8 cellular contexts compared by ENCODE assay signal in the genomic region with DNA sequence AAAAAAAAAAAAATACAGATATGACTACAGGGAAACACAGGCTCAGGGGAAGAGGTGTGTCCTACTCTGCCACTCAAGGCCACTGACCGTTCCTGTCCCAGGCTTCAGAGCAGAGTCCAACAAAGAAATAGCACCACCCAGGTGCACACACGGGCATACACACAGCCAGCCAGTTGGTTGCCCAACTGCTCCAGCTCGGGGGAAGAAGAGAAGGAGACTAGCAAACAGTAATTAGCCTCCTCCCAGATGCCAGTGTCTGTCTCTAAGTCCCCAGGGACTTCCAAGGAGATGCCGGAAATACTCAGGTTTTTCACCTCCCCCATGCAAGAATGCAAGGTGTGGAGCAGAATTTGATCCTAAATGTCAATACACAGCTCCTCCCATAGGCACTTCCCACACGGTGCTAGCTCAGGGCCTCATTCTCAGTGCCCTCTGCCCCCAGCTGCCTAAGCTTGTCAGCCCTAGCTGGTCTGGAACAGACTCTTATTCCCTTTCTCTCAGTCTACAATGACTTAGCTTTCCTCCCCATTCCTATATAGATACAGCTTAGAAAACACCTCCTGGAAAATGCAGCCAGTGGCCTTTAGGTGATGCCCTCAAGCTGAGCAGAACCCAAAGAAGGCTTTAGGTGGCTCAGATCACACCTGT. TPM values are rescaled to one million over a fixed set of nuclear protein-coding genes. Genes with fewer than 3 reads are reported as not detected.
DNase-seq lines count a peak whose midpoint lies in the region; ATAC-seq and TF ChIP-seq lines count a peak whose summit lies in the region.

No MANE protein-coding gene starts in this region.

- H3K36me3 ChIP-seq in BLaER1 (peaks cover 29% of the 10 kb centered on the region), right lobe of liver (peaks cover 0 to 20% (median 8%) of the 10 kb centered on the region in 4 donors), prostate gland (no peaks in the 10 kb centered on the region)

- no peak overlapping the region for H3K9ac ChIP-seq in BLaER1

- H3K9me3 Mint-ChIP-seq in IgD-negative memory B cell (no peaks in the 10 kb centered on the region), chondrocyte (ENCODE audit: low read depth) (no peaks in the 10 kb centered on the region)
- no peaks in the 10 kb centered on the region for H3K9me3 Mint-ChIP-seq in activated T-helper 1 cell treated with anti-CD3 and anti-CD28 coated beads, Interleukin-12 subunit alpha, Interleukin-12 subunit beta, Interleukin-2, Interleukin-4 antibody, amounts not matched to agents 30 ng/mL and 10 ng/mL and 1 ng/mL, durations not matched to agents 14 hours and 24 hours and 36 hours

- intact Hi-C loops in activated T-helper 1 cell treated with anti-CD3 and anti-CD28 coated beads, Interleukin-12 subunit alpha, Interleukin-12 subunit beta, Interleukin-2, Interleukin-4 antibody, amounts not matched to agents 30 ng/mL and 10 ng/mL and 1 ng/mL, durations not matched to agents 14 hours and 24 hours and 36 hours (cut with micrococcal nuclease) = no loop called here
- intact Hi-C loops in right lobe of liver (cut with DNase I) (loop anchor here (5.0 kb wide), 2 partner anchors 38 to 43 kb away; no protein-coding TSS in a partner anchor), prostate gland (cut with DNase I) (loop anchor here (5.0 kb wide), 1 partner anchor 123 kb away; no protein-coding TSS in a partner anchor)

- peak overlapping the region in 2 of 3 donors; percentile 21 to 79 for H3K27ac Mint-ChIP-seq in IgD-negative memory B cell
- H3K27ac Mint-ChIP-seq in activated T-helper 1 cell treated with anti-CD3 and anti-CD28 coated beads, Interleukin-12 subunit alpha, Interleukin-12 subunit beta, Interleukin-2, Interleukin-4 antibody, amounts not matched to agents 30 ng/mL and 10 ng/mL and 1 ng/mL, durations not matched to agents 14 hours and 24 hours and 36 hours = no peak overlapping the region
- no peak overlapping the region for H3K27ac Mint-ChIP-seq in chondrocyte (ENCODE audit: unreplicated experiment)

- TF ChIP-seq CTCF in right lobe of liver (IDR thresholded peaks at IDR 0.05) (peak in 3 of 4 donors; percentile 4 to 10 (median 6)), chondrocyte (IDR thresholded peaks at IDR 0.05) (no peak), prostate gland (IDR thresholded peaks at IDR 0.05) (no peak)

- H3K9me3 ChIP-seq in BLaER1 (peaks cover 27% of the 10 kb centered on the region), right lobe of liver (no peaks in the 10 kb centered on the region), prostate gland (no peaks in the 10 kb centered on the region)

- H3K4me1 Mint-ChIP-seq in IgD-negative memory B cell (peaks cover 17 to 23% (median 22%) of the 10 kb centered on the region in 3 donors), chondrocyte (ENCODE audit: low read depth) (peaks cover 26% of the 10 kb centered on the region)
- peaks cover 37% of the 10 kb centered on the region for H3K4me1 Mint-ChIP-seq in activated T-helper 1 cell treated with anti-CD3 and anti-CD28 coated beads, Interleukin-12 subunit alpha, Interleukin-12 subunit beta, Interleukin-2, Interleukin-4 antibody, amounts not matched to agents 30 ng/mL and 10 ng/mL and 1 ng/mL, durations not matched to agents 14 hours and 24 hours and 36 hours (ENCODE audit: low read depth)

- H3K4me3 Mint-ChIP-seq in IgD-negative memory B cell (peak overlapping the region; percentile 90 to 97 (median 94)), chondrocyte (ENCODE audit: unreplicated experiment) (no peak overlapping the region)
- H3K4me3 Mint-ChIP-seq in activated T-helper 1 cell treated with anti-CD3 and anti-CD28 coated beads, Interleukin-12 subunit alpha, Interleukin-12 subunit beta, Interleukin-2, Interleukin-4 antibody, amounts not matched to agents 30 ng/mL and 10 ng/mL and 1 ng/mL, durations not matched to agents 14 hours and 24 hours and 36 hours = peak overlapping the region; percentile 88

- no peaks in the 10 kb centered on the region for H3K27me3 Mint-ChIP-seq in IgD-negative memory B cell
- peaks cover 7% of the 10 kb centered on the region for H3K27me3 Mint-ChIP-seq in activated T-helper 1 cell treated with anti-CD3 and anti-CD28 coated beads, Interleukin-12 subunit alpha, Interleukin-12 subunit beta, Interleukin-2, Interleukin-4 antibody, amounts not matched to agents 30 ng/mL and 10 ng/mL and 1 ng/mL, durations not matched to agents 14 hours and 24 hours and 36 hours (ENCODE audit: insufficient read depth)
- no peaks in the 10 kb centered on the region for H3K27me3 Mint-ChIP-seq in chondrocyte (ENCODE audit: low read depth)

- 11% methylated on average over 2 of the region's 5 CpGs for WGBS in right lobe of liver (ENCODE audit: insufficient coverage, low coverage, low lambda C conversion rate, missing lambda C conversion rate)
- WGBS in prostate gland = 68% methylated on average over 5 of the region's 5 CpGs

- H3K4me2 ChIP-seq in BLaER1 = peak overlapping the region; percentile 96

- no peak for DNase-seq in activated T-helper 1 cell treated with anti-CD3 and anti-CD28 coated beads, Interleukin-12 subunit alpha, Interleukin-12 subunit beta, Interleukin-2, Interleukin-4 antibody, amounts not matched to agents 30 ng/mL and 10 ng/mL and 1 ng/mL, durations not matched to agents 14 hours and 24 hours and 36 hours (ENCODE audit: low spot score)
- peak; percentile 76 to 89 (median 87) for DNase-seq in right lobe of liver
- no peak for DNase-seq in chondrocyte (ENCODE audit: low spot score)
- no peak for DNase-seq in GDM1 (lab: John Stamatoyannopoulos, UW)
- DNase-seq in epidermal melanocyte (ENCODE audit: insufficient read length, low spot score) = no peak
- DNase-seq in prostate gland (ENCODE audit: low spot score) = no peak

- H3K36me3 Mint-ChIP-seq in IgD-negative memory B cell (peaks cover 4% of the 10 kb centered on the region), chondrocyte (ENCODE audit: low read depth) (peaks cover 8% of the 10 kb centered on the region)
- H3K36me3 Mint-ChIP-seq in activated T-helper 1 cell treated with anti-CD3 and anti-CD28 coated beads, Interleukin-12 subunit alpha, Interleukin-12 subunit beta, Interleukin-2, Interleukin-4 antibody, amounts not matched to agents 30 ng/mL and 10 ng/mL and 1 ng/mL, durations not matched to agents 14 hours and 24 hours and 36 hours (ENCODE audit: low read depth) = peaks cover 6% of the 10 kb centered on the region

- H3K4me3 ChIP-seq in BLaER1 = no peak overlapping the region
- H3K4me3 ChIP-seq in right lobe of liver = peak overlapping the region; percentile 80 to 83 (median 80)
- H3K4me3 ChIP-seq in prostate gland = no peak overlapping the region

- H3K27ac ChIP-seq in BLaER1 (no peak overlapping the region), right lobe of liver (peak overlapping the region in 2 of 3 donors; percentile 60 to 69), prostate gland (no peak overlapping the region)

- peak; percentile 51 to 64 (median 56) for ATAC-seq in right lobe of liver

- no peaks in the 10 kb centered on the region for H4K20me1 ChIP-seq in BLaER1

- peaks cover 45% of the 10 kb centered on the region for H3K4me1 ChIP-seq in BLaER1
- H3K4me1 ChIP-seq in right lobe of liver = peaks cover 0 to 39% (median 8%) of the 10 kb centered on the region in 4 donors
- peaks cover 5% of the 10 kb centered on the region for H3K4me1 ChIP-seq in prostate gland (replicated peaks)

- H3K27me3 ChIP-seq in BLaER1 = no peaks in the 10 kb centered on the region
- H3K27me3 ChIP-seq in right lobe of liver = no peaks in the 10 kb centered on the region
- no peaks in the 10 kb centered on the region for H3K27me3 ChIP-seq in prostate gland (replicated peaks; ENCODE audit: insufficient read depth)

- TF ChIP-seq POLR2A in right lobe of liver (IDR thresholded peaks at IDR 0.05) (peak; percentile 68), prostate gland (IDR thresholded peaks at IDR 0.05) (no peak)

RNA-seq across cellular contexts. Expression of gene MYORG, which starts 1.7 kb away (rescaled TPM):
- 0.19 TPM for polyA plus RNA-seq in IgD-negative memory B cell
- total RNA-seq in activated T-helper 1 cell treated with anti-CD3 and anti-CD28 coated beads, Interleukin-12 subunit alpha, Interleukin-12 subunit beta, Interleukin-2, Interleukin-4 antibody, amounts not matched to agents 30 ng/mL and 10 ng/mL and 1 ng/mL, durations not matched to agents 14 hours and 24 hours and 36 hours = 1.0 and 1.9 TPM in 2 replicates
- total RNA-seq in right lobe of liver = 10 to 100 TPM; 27.1 to 73.6 (median 36.0) TPM
- total RNA-seq in chondrocyte = 5.3 to 7.5 TPM (median 6.8 TPM) in 3 replicates
- 1 to 10 TPM; 3.4 to 9.0 TPM for total RNA-seq in prostate gland

RNA-seq across cellular contexts. Expression of gene NUDT2, which starts 45.7 kb away (rescaled TPM):
- 19.0 TPM for polyA plus RNA-seq in IgD-negative memory B cell
- total RNA-seq in activated T-helper 1 cell treated with anti-CD3 and anti-CD28 coated beads, Interleukin-12 subunit alpha, Interleukin-12 subunit beta, Interleukin-2, Interleukin-4 antibody, amounts not matched to agents 30 ng/mL and 10 ng/mL and 1 ng/mL, durations not matched to agents 14 hours and 24 hours and 36 hours = 31.0 TPM in 2 replicates
- total RNA-seq in right lobe of liver (10 to 100 TPM in 4 of 6 experiments, 1 to 10 TPM in 2; 4.9 to 13.7 (median 11.2) TPM), chondrocyte (15.6 to 17.9 TPM (median 17.6 TPM) in 3 replicates), prostate gland (10 to 100 TPM; 18.0 to 45.8 TPM)

RNA-seq across cellular contexts. Expression of gene KIF24, which starts 46.0 kb away (rescaled TPM):
- not detected for polyA plus RNA-seq in IgD-negative memory B cell
- 5.8 and 6.1 TPM in 2 replicates for total RNA-seq in activated T-helper 1 cell treated with anti-CD3 and anti-CD28 coated beads, Interleukin-12 subunit alpha, Interleukin-12 subunit beta, Interleukin-2, Interleukin-4 antibody, amounts not matched to agents 30 ng/mL and 10 ng/mL and 1 ng/mL, durations not matched to agents 14 hours and 24 hours and 36 hours
- under 1 TPM; 0.14 to 0.74 (median 0.24) TPM for total RNA-seq in right lobe of liver
- total RNA-seq in chondrocyte = 0.90 to 2.5 TPM (median 1.0 TPM) in 3 replicates
- total RNA-seq in prostate gland = 1 to 10 TPM; 1.7 to 7.3 TPM

Comparison
In these comparisons a context has a peak if more than half of its experiments do, and no peak if none do; other contexts are left out.
1. H3K27ac ChIP-seq: peak in right lobe of liver (2 of 3); none in BLaER1 (single experiment) and prostate gland (0 of 2).
2. H3K4me3 ChIP-seq: peak in right lobe of liver (3 of 3); none in BLaER1 (single experiment) and prostate gland (0 of 2).
3. H3K27ac Mint-ChIP-seq: peak in IgD-negative memory B cell (2 of 3); none in activated T-helper 1 cell treated with anti-CD3 and anti-CD28 coated beads, Interleukin-12 subunit alpha, Interleukin-12 subunit beta, Interleukin-2, Interleukin-4 antibody, amounts not matched to agents 30 ng/mL and 10 ng/mL and 1 ng/mL, durations not matched to agents 14 hours and 24 hours and 36 hours (single experiment) and chondrocyte (single experiment).
4. DNase-seq: peak in right lobe of liver (3 of 3); none in activated T-helper 1 cell treated with anti-CD3 and anti-CD28 coated beads, Interleukin-12 subunit alpha, Interleukin-12 subunit beta, Interleukin-2, Interleukin-4 antibody, amounts not matched to agents 30 ng/mL and 10 ng/mL and 1 ng/mL, durations not matched to agents 14 hours and 24 hours and 36 hours (single experiment), chondrocyte (single experiment), GDM1 (single experiment), epidermal melanocyte (single experiment) and prostate gland (single experiment).
5. CTCF ChIP-seq: peak in right lobe of liver (3 of 4); none in chondrocyte (single experiment) and prostate gland (0 of 4).